Comparison of ENCODE assay signal across 21 cellular contexts in the genomic region with DNA sequence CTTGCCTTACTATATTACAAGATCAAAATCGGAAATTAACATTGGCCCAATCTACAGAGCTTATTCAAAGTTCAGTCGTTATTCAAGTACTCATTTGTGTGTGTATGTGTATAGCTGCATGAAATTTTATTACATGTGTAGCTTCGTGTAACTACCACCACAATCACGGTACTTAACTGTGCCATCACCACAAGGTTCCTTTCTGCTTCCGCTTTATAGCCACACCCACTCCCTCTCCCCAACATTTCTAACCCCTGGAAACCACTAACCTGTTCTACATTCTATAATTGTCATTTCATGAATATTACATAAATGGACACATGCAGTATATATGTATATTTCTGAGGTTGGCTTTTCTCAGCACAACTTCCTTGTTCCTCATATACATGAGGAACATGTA. TPM values are rescaled to one million over a fixed set of nuclear protein-coding genes. Genes with fewer than 3 reads are reported as not detected.
DNase-seq lines count a peak whose midpoint lies in the region; ATAC-seq and TF ChIP-seq lines count a peak whose summit lies in the region.
"Had no signal": no experiment of that assay in that cellular context is flagged by ENCODE, and none has a peak within 500 bp of the region (broad histone marks: within the 10 kb centered on the region; RNA-seq: fewer than 3 reads in every experiment).

No MANE protein-coding gene starts in this region.

- H3K4me3 Mint-ChIP-seq in activated CD8-positive, alpha-beta memory T cell treated with anti-CD3 and anti-CD28 coated beads, Interleukin-2, amount 10 ng/mL, durations not matched to agents 7 days and 5 days = no peak overlapping the region
- peak overlapping the region in 7 of 8 donors; percentile 3 to 62 (median 17) for H3K4me3 Mint-ChIP-seq in CD4-positive, alpha-beta memory T cell
- H3K4me3 Mint-ChIP-seq in activated CD4-positive, alpha-beta memory T cell treated with anti-CD3 and anti-CD28 coated beads, Interleukin-2, amount 10 ng/mL, durations not matched to agents 7 days and 5 days = no peak overlapping the region
- H3K4me3 Mint-ChIP-seq in activated naive CD8-positive, alpha-beta T cell treated with anti-CD3 and anti-CD28 coated beads, Interleukin-2, amount 50 U/mL, for 24 hours = peak overlapping the region; percentile 42
- H3K4me3 Mint-ChIP-seq: CD14-positive monocyte had no signal

- no peak overlapping the region for H3K9ac ChIP-seq in mammary epithelial cell (ENCODE audit: insufficient read depth, low read length)

- no peaks in the 10 kb centered on the region for H3K27me3 Mint-ChIP-seq in activated CD8-positive, alpha-beta memory T cell treated with anti-CD3 and anti-CD28 coated beads, Interleukin-2, amount 10 ng/mL, durations not matched to agents 7 days and 5 days
- peaks cover 0 to 2% of the 10 kb centered on the region in 2 donors for H3K27me3 Mint-ChIP-seq in CD4-positive, alpha-beta memory T cell
- peaks cover 15% of the 10 kb centered on the region for H3K27me3 Mint-ChIP-seq in activated CD4-positive, alpha-beta memory T cell treated with anti-CD3 and anti-CD28 coated beads, Interleukin-2, amount 10 ng/mL, durations not matched to agents 7 days and 5 days
- H3K27me3 Mint-ChIP-seq in activated naive CD8-positive, alpha-beta T cell treated with anti-CD3 and anti-CD28 coated beads, Interleukin-2, amount 50 U/mL, for 24 hours = peaks cover 2% of the 10 kb centered on the region

- peak overlapping the region; percentile 77 for H3K27ac Mint-ChIP-seq in activated CD8-positive, alpha-beta memory T cell treated with anti-CD3 and anti-CD28 coated beads, Interleukin-2, amount 10 ng/mL, durations not matched to agents 7 days and 5 days
- H3K27ac Mint-ChIP-seq in CD4-positive, alpha-beta memory T cell = peak overlapping the region in 5 of 7 donors; percentile 72 to 86 (median 83)
- H3K27ac Mint-ChIP-seq in activated CD4-positive, alpha-beta memory T cell treated with anti-CD3 and anti-CD28 coated beads, Interleukin-2, amount 10 ng/mL, durations not matched to agents 7 days and 5 days = peak overlapping the region; percentile 58
- H3K27ac Mint-ChIP-seq in activated naive CD8-positive, alpha-beta T cell treated with anti-CD3 and anti-CD28 coated beads, Interleukin-2, amount 50 U/mL, for 24 hours = peak overlapping the region; percentile 84
- H3K27ac Mint-ChIP-seq: CD14-positive monocyte had no signal

- peaks cover 79% of the 10 kb centered on the region for H3K4me1 Mint-ChIP-seq in activated CD8-positive, alpha-beta memory T cell treated with anti-CD3 and anti-CD28 coated beads, Interleukin-2, amount 10 ng/mL, durations not matched to agents 7 days and 5 days
- peaks cover 22 to 35% (median 28%) of the 10 kb centered on the region in 4 donors for H3K4me1 Mint-ChIP-seq in CD4-positive, alpha-beta memory T cell
- peaks cover 80% of the 10 kb centered on the region for H3K4me1 Mint-ChIP-seq in activated CD4-positive, alpha-beta memory T cell treated with anti-CD3 and anti-CD28 coated beads, Interleukin-2, amount 10 ng/mL, durations not matched to agents 7 days and 5 days
- peaks cover 79% of the 10 kb centered on the region for H3K4me1 Mint-ChIP-seq in activated naive CD8-positive, alpha-beta T cell treated with anti-CD3 and anti-CD28 coated beads, Interleukin-2, amount 50 U/mL, for 24 hours

- intact Hi-C loops in CD4-positive, alpha-beta memory T cell (cut with micrococcal nuclease) = no loop called here
- intact Hi-C loops in mammary epithelial cell (cut with micrococcal nuclease) = no loop called here

- no peaks in the 10 kb centered on the region for H3K27me3 ChIP-seq in CD4-positive, alpha-beta memory T cell (ENCODE audit: insufficient read depth, low read length)
- H3K27me3 ChIP-seq in mammary epithelial cell (ENCODE audit: insufficient read depth, low read length) = no peaks in the 10 kb centered on the region

- ATAC-seq in activated CD8-positive, alpha-beta memory T cell treated with anti-CD3 and anti-CD28 coated beads, Interleukin-2, amount 10 ng/mL, durations not matched to agents 7 days and 5 days = no peak
- no peak for ATAC-seq in activated naive CD8-positive, alpha-beta T cell treated with anti-CD3 and anti-CD28 coated beads, Interleukin-2, amount 50 U/mL, for 24 hours
- no peak for ATAC-seq in GM18861 (IDR thresholded peaks at IDR 0.05; ENCODE audit: unreplicated experiment)
- ATAC-seq: A549, GM12878 had no signal

- H2AFZ ChIP-seq in mammary epithelial cell (ENCODE audit: low read depth, low read length) = no peak overlapping the region
- H2AFZ ChIP-seq: PC-9 had no signal

- H3K9me3 ChIP-seq in CD4-positive, alpha-beta memory T cell (ENCODE audit: control insufficient read depth in 1 of 2, low read length in 2 of 2) = no peaks in the 10 kb centered on the region
- H3K9me3 ChIP-seq in mammary epithelial cell (replicated peaks; ENCODE audit: insufficient read depth, low read length) = no peaks in the 10 kb centered on the region
- H3K9me3 ChIP-seq: A549 had no signal

- no peak overlapping the region for H3K4me3 ChIP-seq in CD4-positive, alpha-beta memory T cell (ENCODE audit: low read length in 2 of 2)
- no peak overlapping the region for H3K4me3 ChIP-seq in mammary epithelial cell (replicated peaks in 1 of 3; ENCODE audit: insufficient read depth in 1 of 3, low read depth in 2 of 3, low read length in 3 of 3)
- H3K4me3 ChIP-seq: A549, GM12878, PC-9 had no signal

- TF ChIP-seq CTCF in mammary epithelial cell (conservative IDR thresholded peaks at IDR 0.05 in 1 of 2, IDR thresholded peaks at IDR 0.05 in 1 of 2; ENCODE audit: extremely low read depth in 1 of 2, insufficient read depth in 1 of 2, low read depth in 1 of 2, low read length in 2 of 2) = no peak

- CTCF ChIA-PET in activated CD8-positive, alpha-beta memory T cell treated with anti-CD3 and anti-CD28 coated beads, Interleukin-2, amount 10 ng/mL, durations not matched to agents 7 days and 5 days (lab: Charles Lee) = interaction anchor here (1.4 to 2.4 kb wide), 8 partner anchors 20 to 329 kb away, joined by 4 to 15 read pairs (median 6); no protein-coding TSS in a partner anchor
- CTCF ChIA-PET in CD4-positive, alpha-beta memory T cell (lab: Charles Lee; ENCODE audit: partially characterized antibody) = interaction anchor here (0.6 to 2.0 kb wide), 9 partner anchors 10 to 331 kb away, joined by 3 to 7 read pairs (median 4); no protein-coding TSS in a partner anchor
- CTCF ChIA-PET in activated CD4-positive, alpha-beta memory T cell treated with anti-CD3 and anti-CD28 coated beads, Interleukin-2, amount 10 ng/mL, durations not matched to agents 7 days and 5 days (lab: Charles Lee) = interaction anchor here (0.9 to 2.4 kb wide), 8 partner anchors 9 to 243 kb away, joined by 4 to 28 read pairs (median 5); no protein-coding TSS in a partner anchor
- CTCF ChIA-PET in mammary epithelial cell (lab: Charles Lee; ENCODE audit: low non-redundant PET) = no interaction called here

- H3K4me1 ChIP-seq in CD4-positive, alpha-beta memory T cell (ENCODE audit: insufficient read depth, low read length) = peaks cover 39% of the 10 kb centered on the region
- H3K4me1 ChIP-seq in mammary epithelial cell (ENCODE audit: insufficient read depth, low read length) = peaks cover 14% of the 10 kb centered on the region

- H3K9me3 Mint-ChIP-seq in activated CD8-positive, alpha-beta memory T cell treated with anti-CD3 and anti-CD28 coated beads, Interleukin-2, amount 10 ng/mL, durations not matched to agents 7 days and 5 days (ENCODE audit: low read depth) = peaks cover 8% of the 10 kb centered on the region
- peaks cover 0 to 3% (median 0%) of the 10 kb centered on the region in 8 donors for H3K9me3 Mint-ChIP-seq in CD4-positive, alpha-beta memory T cell
- H3K9me3 Mint-ChIP-seq in activated CD4-positive, alpha-beta memory T cell treated with anti-CD3 and anti-CD28 coated beads, Interleukin-2, amount 10 ng/mL, durations not matched to agents 7 days and 5 days = peaks cover 22% of the 10 kb centered on the region
- H3K9me3 Mint-ChIP-seq in activated naive CD8-positive, alpha-beta T cell treated with anti-CD3 and anti-CD28 coated beads, Interleukin-2, amount 50 U/mL, for 24 hours = peaks cover 9% of the 10 kb centered on the region

- no peaks in the 10 kb centered on the region for H3K36me3 ChIP-seq in CD4-positive, alpha-beta memory T cell (ENCODE audit: insufficient read depth, low read length)
- no peaks in the 10 kb centered on the region for H3K36me3 ChIP-seq in mammary epithelial cell (ENCODE audit: insufficient read depth, low read length)

- no peak overlapping the region for H3K4me2 ChIP-seq in mammary epithelial cell (ENCODE audit: insufficient read depth, low read depth, low read length)
- H3K4me2 ChIP-seq: A549, PC-9 had no signal

- WGBS in mammary epithelial cell (ENCODE audit: low coverage, missing lambda C conversion rate) = 97% methylated on average over 5 of the region's 5 CpGs

- no peak overlapping the region for H3K27ac ChIP-seq in CD4-positive, alpha-beta memory T cell (ENCODE audit: low read depth, low read length)
- H3K27ac ChIP-seq in mammary epithelial cell (ENCODE audit: insufficient read depth, low read depth, low read length) = no peak overlapping the region
- H3K27ac ChIP-seq: A549, PC-9 had no signal

- no TSS peak for BruUV-seq in mammary epithelial cell (replicated peaks; lab: Mats Ljungman, UMichigan)

- peaks cover 48% of the 10 kb centered on the region for H3K36me3 Mint-ChIP-seq in activated CD8-positive, alpha-beta memory T cell treated with anti-CD3 and anti-CD28 coated beads, Interleukin-2, amount 10 ng/mL, durations not matched to agents 7 days and 5 days
- no peaks in the 10 kb centered on the region for H3K36me3 Mint-ChIP-seq in CD4-positive, alpha-beta memory T cell
- H3K36me3 Mint-ChIP-seq in activated CD4-positive, alpha-beta memory T cell treated with anti-CD3 and anti-CD28 coated beads, Interleukin-2, amount 10 ng/mL, durations not matched to agents 7 days and 5 days (ENCODE audit: low read depth) = peaks cover 49% of the 10 kb centered on the region
- peaks cover 24% of the 10 kb centered on the region for H3K36me3 Mint-ChIP-seq in activated naive CD8-positive, alpha-beta T cell treated with anti-CD3 and anti-CD28 coated beads, Interleukin-2, amount 50 U/mL, for 24 hours (ENCODE audit: low read depth)
- H3K36me3 Mint-ChIP-seq: CD14-positive monocyte had no signal

- dilution Hi-C loops in mammary epithelial cell (cut with HindIII; ENCODE audit: low sequenced_read_pairs) = no loop called here

- peak; percentile 59 for DNase-seq in activated CD8-positive, alpha-beta memory T cell treated with anti-CD3 and anti-CD28 coated beads, Interleukin-2, amount 10 ng/mL, durations not matched to agents 7 days and 5 days
- no peak for DNase-seq in activated CD8-positive, alpha-beta memory T cell treated with anti-CD3 and anti-CD28 coated beads, Interleukin-2, amount 50 U/mL, for 48 hours
- peak in 4 of 5 donors; percentile 37 to 65 (median 52) for DNase-seq in CD4-positive, alpha-beta memory T cell
- peak; percentile 37 for DNase-seq in activated CD4-positive, alpha-beta memory T cell treated with anti-CD3 and anti-CD28 coated beads, Interleukin-2, amount 10 ng/mL, durations not matched to agents 7 days and 5 days
- DNase-seq in activated naive CD8-positive, alpha-beta T cell treated with anti-CD3 and anti-CD28 coated beads, Interleukin-2, amount 50 U/mL, for 24 hours = no peak
- DNase-seq in mammary epithelial cell = no peak
- DNase-seq: Calu3, DMS79, H7, KG1, NCI-H1048, NCI-H146, NCI-H226, NCI-H526, PC-9 had no signal

- H4K20me1 ChIP-seq in mammary epithelial cell (ENCODE audit: insufficient read depth, low read length) = no peaks in the 10 kb centered on the region

- POLR2A ChIA-PET in CD4-positive, alpha-beta memory T cell (lab: Charles Lee; ENCODE audit: partially characterized antibody) = interaction anchor here (0.9 to 2.1 kb wide), 5 partner anchors 9 to 244 kb away, joined by 3 to 12 read pairs (median 3); partner anchors contain the start of gene TNFSF8
- POLR2A ChIA-PET in activated CD4-positive, alpha-beta memory T cell treated with anti-CD3 and anti-CD28 coated beads, Interleukin-2, amount 10 ng/mL, durations not matched to agents 7 days and 5 days (lab: Charles Lee) = interaction anchor here (1.1 to 5.2 kb wide), 10 partner anchors 9 to 320 kb away, joined by 3 to 51 read pairs (median 10); partner anchors contain the start of gene TNFSF8

- no peaks in the 10 kb centered on the region for H3K79me2 ChIP-seq in mammary epithelial cell (ENCODE audit: insufficient read depth, low read length)

- in situ Hi-C loops in mammary epithelial cell (cut with MboI; ENCODE audit: low sequenced_read_pairs in 2 of 2) = loop anchor here (5.0 to 25.0 kb wide), 2 partner anchors 46 to 526 kb away; no protein-coding TSS in a partner anchor

RNA-seq across cellular contexts. Expression of gene TEX48, which starts 4.0 kb away (rescaled TPM):
- total RNA-seq in activated CD8-positive, alpha-beta memory T cell treated with anti-CD3 and anti-CD28 coated beads, Interleukin-2, amount 10 ng/mL, durations not matched to agents 7 days and 5 days = 1 to 10 TPM in 1 of 2 experiments, under 1 TPM in 1; 0.73 to 1.6 TPM
- total RNA-seq in CD4-positive, alpha-beta memory T cell = not detected
- under 1 TPM in 1 of 2 donors, not detected in 1; 0.33 TPM for polyA plus RNA-seq in CD4-positive, alpha-beta memory T cell
- total RNA-seq in activated CD4-positive, alpha-beta memory T cell treated with anti-CD3 and anti-CD28 coated beads, Interleukin-2, amount 10 ng/mL, durations not matched to agents 7 days and 5 days = 1 to 10 TPM in 1 of 2 experiments, under 1 TPM in 1; 0.48 to 1.5 TPM
- not detected for total RNA-seq in mammary epithelial cell
- polyA plus RNA-seq in mammary epithelial cell = not detected
- not detected for polyA minus RNA-seq in mammary epithelial cell
- total RNA-seq: Calu3, G401, GM12878, H7, M059J, PC-9 had no signal
- polyA plus RNA-seq: A549, CD14-positive monocyte, GM12878 had no signal

RNA-seq across cellular contexts. Expression of gene TEX53, which starts 28.3 kb away (rescaled TPM):
- not detected for total RNA-seq in activated CD8-positive, alpha-beta memory T cell treated with anti-CD3 and anti-CD28 coated beads, Interleukin-2, amount 10 ng/mL, durations not matched to agents 7 days and 5 days
- not detected for total RNA-seq in CD4-positive, alpha-beta memory T cell
- polyA plus RNA-seq in CD4-positive, alpha-beta memory T cell = not detected
- not detected for total RNA-seq in activated CD4-positive, alpha-beta memory T cell treated with anti-CD3 and anti-CD28 coated beads, Interleukin-2, amount 10 ng/mL, durations not matched to agents 7 days and 5 days
- total RNA-seq in mammary epithelial cell = not detected
- polyA plus RNA-seq in mammary epithelial cell = not detected
- not detected for polyA minus RNA-seq in mammary epithelial cell
- total RNA-seq: Calu3, G401, GM12878, H7, M059J, PC-9 had no signal
- polyA plus RNA-seq: A549, CD14-positive monocyte, GM12878 had no signal

Comparison
In these comparisons a context has a peak if more than half of its experiments do, and no peak if none do; other contexts are left out.
1. DNase-seq: peak in activated CD8-positive, alpha-beta memory T cell treated with anti-CD3 and anti-CD28 coated beads, Interleukin-2, amount 10 ng/mL, durations not matched to agents 7 days and 5 days (single experiment), CD4-positive, alpha-beta memory T cell (4 of 5) and activated CD4-positive, alpha-beta memory T cell treated with anti-CD3 and anti-CD28 coated beads, Interleukin-2, amount 10 ng/mL, durations not matched to agents 7 days and 5 days (single experiment); none in activated CD8-positive, alpha-beta memory T cell treated with anti-CD3 and anti-CD28 coated beads, Interleukin-2, amount 50 U/mL, for 48 hours (single experiment), activated naive CD8-positive, alpha-beta T cell treated with anti-CD3 and anti-CD28 coated beads, Interleukin-2, amount 50 U/mL, for 24 hours (single experiment) and mammary epithelial cell (single experiment).
2. H3K4me3 Mint-ChIP-seq: peak in CD4-positive, alpha-beta memory T cell (7 of 8) and activated naive CD8-positive, alpha-beta T cell treated with anti-CD3 and anti-CD28 coated beads, Interleukin-2, amount 50 U/mL, for 24 hours (single experiment); none in activated CD8-positive, alpha-beta memory T cell treated with anti-CD3 and anti-CD28 coated beads, Interleukin-2, amount 10 ng/mL, durations not matched to agents 7 days and 5 days (single experiment) and activated CD4-positive, alpha-beta memory T cell treated with anti-CD3 and anti-CD28 coated beads, Interleukin-2, amount 10 ng/mL, durations not matched to agents 7 days and 5 days (single experiment).
3. Peak in every context shown above with its lines, with median percentiles within 50 percentile points of each other: H3K27ac Mint-ChIP-seq.